In genomic region chr3:39809995-39810595, GRCh38 we compare ENCODE assay signal across 9 cellular contexts. TPM values are rescaled to one million over a fixed set of nuclear protein-coding genes. Genes with fewer than 3 reads are reported as not detected.
DNase-seq lines count a peak whose midpoint lies in the region; ATAC-seq and TF ChIP-seq lines count a peak whose summit lies in the region.
"Had no signal": no experiment of that assay in that cellular context is flagged by ENCODE, and none has a peak within 500 bp of the region (broad histone marks: within the 10 kb centered on the region; RNA-seq: fewer than 3 reads in every experiment).

No MANE protein-coding gene starts in this region.

- H3K36me3 ChIP-seq in ES-I3 (ENCODE audit: insufficient read depth, low read length) (no peaks in the 10 kb centered on the region), mesenchymal stem cell (ENCODE audit: control insufficient read depth in 1 of 2, insufficient read depth in 2 of 2, low read depth in 1 of 2, low read length in 2 of 2) (no peaks in the 10 kb centered on the region), uterus (no peaks in the 10 kb centered on the region)

- H3K4me2 ChIP-seq in mesenchymal stem cell (ENCODE audit: low read length, poor library complexity, severe bottlenecking): peak overlapping the region; percentile 97

- no peak overlapping the region for H2AK5ac ChIP-seq in mesenchymal stem cell (ENCODE audit: low read length, severe bottlenecking)

- H4K91ac ChIP-seq in mesenchymal stem cell (ENCODE audit: low read length): no peak overlapping the region

- H3K23ac ChIP-seq in mesenchymal stem cell (ENCODE audit: low read length in 2 of 2): no peak overlapping the region

- no peak overlapping the region for H4K8ac ChIP-seq in mesenchymal stem cell (ENCODE audit: low read length)

- no peak overlapping the region for H2BK15ac ChIP-seq in mesenchymal stem cell (ENCODE audit: low read depth, poor library complexity, severe bottlenecking)

- no peak overlapping the region for H2BK5ac ChIP-seq in mesenchymal stem cell (ENCODE audit: low read depth, low read length, poor library complexity, severe bottlenecking)

- intact Hi-C loops in uterus (cut with DNase I; ENCODE audit: low total_unique reads): no loop called here

- no peak overlapping the region for H3K27ac ChIP-seq in mesenchymal stem cell (ENCODE audit: low read length, poor library complexity, severe bottlenecking)
- H3K27ac ChIP-seq in uterus: peak overlapping the region; percentile 16 to 56

- no peak for TF ChIP-seq POLR2A in uterus (IDR thresholded peaks at IDR 0.05)

- H3K4me1 ChIP-seq in ES-I3 (ENCODE audit: insufficient read depth, low read length): peaks cover 3% of the 10 kb centered on the region; the same call in 1 of the 2 replicates
- peaks cover 16% of the 10 kb centered on the region for H3K4me1 ChIP-seq in mesenchymal stem cell (ENCODE audit: control insufficient read depth, insufficient read depth, low read depth, low read length)
- H3K4me1 ChIP-seq in uterus: peaks cover 0 to 12% of the 10 kb centered on the region in 2 donors

- H3K14ac ChIP-seq in mesenchymal stem cell (ENCODE audit: low read length in 2 of 2): no peak overlapping the region

- no peak overlapping the region for H2AFZ ChIP-seq in mesenchymal stem cell (ENCODE audit: low read depth, low read length)

- H3K27me3 ChIP-seq in mesenchymal stem cell (ENCODE audit: control insufficient read depth in 1 of 2, insufficient read depth in 1 of 2, low read length in 2 of 2) (peaks cover 47 to 80% of the 10 kb centered on the region in 2 experiments), uterus (no peaks in the 10 kb centered on the region)

- H3K18ac ChIP-seq in mesenchymal stem cell (ENCODE audit: low read depth in 1 of 2, low read length in 2 of 2): no peak overlapping the region

- H2BK12ac ChIP-seq in mesenchymal stem cell (ENCODE audit: low read length in 2 of 2): no peak overlapping the region

- no peak overlapping the region for H3K4ac ChIP-seq in mesenchymal stem cell (ENCODE audit: low read depth in 1 of 2, low read length in 2 of 2)

- no peaks in the 10 kb centered on the region for H3K9me3 ChIP-seq in ES-I3 (ENCODE audit: control insufficient read depth, insufficient read depth, low read length)
- no peaks in the 10 kb centered on the region for H3K9me3 ChIP-seq in mesenchymal stem cell (ENCODE audit: control insufficient read depth, low read length)
- no peaks in the 10 kb centered on the region for H3K9me3 ChIP-seq in uterus

- ATAC-seq in HG03135 (IDR thresholded peaks at IDR 0.05; ENCODE audit: unreplicated experiment): peak; percentile 12
- no peak for ATAC-seq in GM18517 (IDR thresholded peaks at IDR 0.05; ENCODE audit: unreplicated experiment)

- peak overlapping the region; percentile 57 to 67 for H3K4me3 ChIP-seq in mesenchymal stem cell (ENCODE audit: insufficient read depth in 1 of 2, low read depth in 1 of 2, low read length in 2 of 2)
- peak overlapping the region; percentile 17 to 45 for H3K4me3 ChIP-seq in uterus

- no peaks in the 10 kb centered on the region for H3K79me1 ChIP-seq in mesenchymal stem cell (replicated peaks; ENCODE audit: low read length, poor library complexity, severe bottlenecking)

- H2BK120ac ChIP-seq in mesenchymal stem cell (ENCODE audit: low read depth, low read length): no peak overlapping the region

- DNase-seq in cerebellar cortex (ENCODE audit: low spot score): peak; percentile 37
- DNase-seq in mesenchymal stem cell: no peak
- no peak for DNase-seq in uterus
- no peak for DNase-seq in HK-2 (ENCODE audit: unreplicated experiment)
- DNase-seq in globus pallidus (ENCODE audit: low spot score): no peak
- DNase-seq: IMR-90 had no signal

- no peak for TF ChIP-seq CTCF in uterus (IDR thresholded peaks at IDR 0.05)

- WGBS in mesenchymal stem cell: 5% methylated on average over 47 of the region's 48 CpGs

- H3K9ac ChIP-seq in ES-I3 (ENCODE audit: low read depth, low read length) (peak overlapping the region; percentile 76), mesenchymal stem cell (ENCODE audit: low read length) (no peak overlapping the region)

RNA-seq across cellular contexts. Expression of gene MYRIP, which starts 0.7 kb away (rescaled TPM):
- not detected for polyA plus RNA-seq in mesenchymal stem cell (2013, experiment 1 of 2)
- polyA plus RNA-seq in mesenchymal stem cell (2013, experiment 2 of 2): not detected
- total RNA-seq in uterus: 10 to 100 TPM in 2 of 4 donors, 1 to 10 TPM in 2; 3.5 to 31.1 (median 12.1) TPM
- total RNA-seq: IMR-90 had no signal
- polyA plus RNA-seq: IMR-90 had no signal
